8 cellular contexts compared by ENCODE assay signal in the genomic region with DNA sequence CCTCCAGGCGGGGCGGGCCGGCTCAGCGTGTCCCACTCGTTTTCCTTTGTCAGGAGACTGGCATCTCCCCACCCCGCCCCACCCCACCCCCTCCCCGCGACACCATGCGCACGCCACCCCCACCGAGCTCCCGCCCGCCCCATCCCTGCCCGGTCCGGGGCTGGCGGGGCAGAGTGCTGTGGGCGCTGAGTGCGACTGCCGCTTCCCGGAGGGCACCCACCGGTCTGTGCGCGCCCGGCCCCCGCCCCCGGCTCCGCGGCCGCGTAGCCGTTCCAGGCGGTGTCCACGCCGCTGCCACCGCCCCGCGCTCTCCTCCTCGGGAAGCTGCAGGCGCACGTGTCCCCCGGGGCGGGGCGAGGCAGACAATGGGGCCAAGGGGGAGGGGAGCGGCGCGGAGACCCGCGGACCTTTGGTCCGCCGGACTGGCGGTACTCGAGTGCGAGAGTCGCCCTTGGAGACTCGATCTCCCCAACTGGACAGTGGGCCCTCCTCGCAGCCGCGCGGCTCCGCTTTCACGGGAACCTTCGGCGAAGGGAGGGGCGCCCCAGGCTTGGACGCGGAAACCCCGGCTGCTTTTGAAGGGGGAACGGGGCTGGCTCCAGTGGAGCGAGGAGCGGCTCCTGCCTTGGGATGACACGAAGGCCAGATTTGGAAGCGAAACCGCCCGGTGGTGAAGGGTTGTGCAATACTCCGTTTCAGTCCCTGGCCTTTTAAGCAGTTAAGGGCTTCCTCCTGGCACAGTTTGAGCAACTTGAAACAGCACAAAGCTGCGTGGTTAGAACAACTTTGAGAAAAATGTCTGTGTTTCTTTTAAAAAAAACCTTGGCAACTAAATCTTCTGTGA. TPM values are rescaled to one million over a fixed set of nuclear protein-coding genes. Genes with fewer than 3 reads are reported as not detected.
DNase-seq lines count a peak whose midpoint lies in the region; ATAC-seq and TF ChIP-seq lines count a peak whose summit lies in the region.

No MANE protein-coding gene starts in this region.

- H3K9me3 Mint-ChIP-seq in type B pancreatic cell, result no peaks in the 10 kb centered on the region

- H3K4me1 Mint-ChIP-seq in type B pancreatic cell (ENCODE audit: unreplicated experiment), result peaks cover 39% of the 10 kb centered on the region

- peak overlapping the region; percentile 95 for H2AFZ ChIP-seq in trophoblast cell (ENCODE audit: insufficient read depth, low read length, poor library complexity)

- H3K9ac ChIP-seq in trophoblast cell (ENCODE audit: low read length), result peak overlapping the region; percentile 88

- peak overlapping the region; percentile 66 for H3K4me2 ChIP-seq in trophoblast cell (ENCODE audit: low read length)

- peaks cover 25% of the 10 kb centered on the region for H3K79me2 ChIP-seq in trophoblast cell (ENCODE audit: control insufficient read depth, insufficient read depth, low read length, poor library complexity)

- H3K4me3 Mint-ChIP-seq in type B pancreatic cell, result peak overlapping the region; percentile 96

- H3K27me3 Mint-ChIP-seq in type B pancreatic cell, result no peaks in the 10 kb centered on the region

- H3K79me1 ChIP-seq in trophoblast cell (ENCODE audit: low read length), result peaks cover 19% of the 10 kb centered on the region

- peak overlapping the region; percentile 70 for H3K4me3 ChIP-seq in trophoblast cell (ENCODE audit: low read depth, low read length)

- no peak overlapping the region for H3K23ac ChIP-seq in trophoblast cell (ENCODE audit: low read length)

- no CpG with 5 or more reads among the region's 76 CpGs for WGBS in trophoblast cell (ENCODE audit: extremely low coverage, insufficient coverage, insufficient read length)

- H3K14ac ChIP-seq in trophoblast cell (ENCODE audit: low read length), result peak overlapping the region; percentile 100

- H4K91ac ChIP-seq in trophoblast cell (ENCODE audit: low read depth, low read length), result peak overlapping the region; percentile 99

- peak overlapping the region; percentile 91 for H3K4ac ChIP-seq in trophoblast cell (ENCODE audit: low read depth, low read length)

- DNase-seq in GM10248 (ENCODE audit: extremely low spot score) (peak; percentile 71), NAMALWA (ENCODE audit: low spot score) (peak; percentile 95), SK-N-DZ (ENCODE audit: low spot score) (peak; percentile 92), cardiac septum (ENCODE audit: low spot score) (peak; percentile 93), trophoblast cell (peak; percentile 94 to 95), type B pancreatic cell (ENCODE audit: extremely low spot score, unreplicated experiment) (peak; percentile 92)
- DNase-seq in activated naive CD8-positive, alpha-beta T cell treated with anti-CD3 and anti-CD28 coated beads, Interleukin-2, amount 50 U/mL, for 16 hours (ENCODE audit: low read depth, low spot score), result peak; percentile 51

- peak; percentile 45 for ATAC-seq in HG02571 (IDR thresholded peaks at IDR 0.05; ENCODE audit: unreplicated experiment)

- peaks cover 3 to 5% of the 10 kb centered on the region in 2 experiments for H3K36me3 ChIP-seq in trophoblast cell (ENCODE audit: control insufficient read depth in 1 of 2, insufficient read depth in 2 of 2, low read length in 2 of 2)

- H4K12ac ChIP-seq in trophoblast cell (ENCODE audit: low read depth, low read length), result peak overlapping the region; percentile 100

- H3K27ac Mint-ChIP-seq in type B pancreatic cell, result peak overlapping the region; percentile 99

- peak overlapping the region; percentile 100 for H3K18ac ChIP-seq in trophoblast cell (ENCODE audit: low read length)

- CTCF ChIA-PET in GM10248 (lab: Yijun Ruan, JAX), result interaction anchor here (0.8 to 2.1 kb wide), 6 partner anchors 12 to 34 kb away, joined by 3 to 7 read pairs (median 4); no protein-coding TSS in a partner anchor

- H2BK120ac ChIP-seq in trophoblast cell (ENCODE audit: insufficient read depth, low read length, poor library complexity), result peak overlapping the region; percentile 100

- H2BK12ac ChIP-seq in trophoblast cell (ENCODE audit: low read length), result peak overlapping the region; percentile 73

- H3K27ac ChIP-seq in trophoblast cell (ENCODE audit: low read depth, low read length), result peak overlapping the region; percentile 100

- peak overlapping the region; percentile 99 for H4K8ac ChIP-seq in trophoblast cell (ENCODE audit: low read depth, low read length)

- POLR2A ChIA-PET in GM10248 (lab: Yijun Ruan, JAX), result interaction anchor here (0.6 to 8.8 kb wide), 7 partner anchors 8 to 240 kb away, joined by 3 to 254 read pairs (median 6); no protein-coding TSS in a partner anchor

- peaks cover 2% of the 10 kb centered on the region for H3K9me3 ChIP-seq in trophoblast cell (ENCODE audit: insufficient read depth, low read depth, low read length)

- H3K27me3 ChIP-seq in trophoblast cell (ENCODE audit: insufficient read depth, low read length), result no peaks in the 10 kb centered on the region

- intact Hi-C loops in cardiac septum (cut with DNase I), result loop anchor here (1.0 kb wide), 2 partner anchors 35 to 49 kb away; no protein-coding TSS in a partner anchor

- peak overlapping the region; percentile 97 for H2AK5ac ChIP-seq in trophoblast cell (ENCODE audit: low read length)

- no peaks in the 10 kb centered on the region for H3K4me1 ChIP-seq in trophoblast cell (ENCODE audit: control insufficient read depth in 1 of 2, insufficient read depth in 2 of 2, low read length in 2 of 2)

- H3K36me3 Mint-ChIP-seq in type B pancreatic cell, result peaks cover 31% of the 10 kb centered on the region

- TF ChIP-seq CTCF in GM10248 (IDR thresholded peaks at IDR 0.05; ENCODE audit: control extremely low read depth, extremely low read depth, low read depth, missing control alignments), result no peak
- no peak for TF ChIP-seq CTCF in type B pancreatic cell (conservative IDR thresholded peaks at IDR 0.05)

- H2BK5ac ChIP-seq in trophoblast cell (ENCODE audit: low read depth, low read length, poor library complexity), result peak overlapping the region; percentile 100

RNA-seq across cellular contexts. Expression of gene SYNCRIP, which starts 1.1 kb away (rescaled TPM):
- polyA plus RNA-seq in SK-N-DZ (2014; cell fraction: cytosol; rRNA removed), result 67.6 and 71.9 TPM in 2 replicates
- polyA plus RNA-seq in SK-N-DZ (2014; cell fraction: nucleus; rRNA removed), result 44.0 and 52.0 TPM in 2 replicates
- total RNA-seq in cardiac septum, result 73.1 TPM
- polyA plus RNA-seq in trophoblast cell (2013), result 118 and 119 TPM in 2 replicates
- 116 and 117 TPM in 2 replicates for total RNA-seq in type B pancreatic cell (ENCODE audit: low replicate concordance)

RNA-seq across cellular contexts. Expression of gene SNX14, which starts 50.1 kb away (rescaled TPM):
- polyA plus RNA-seq in SK-N-DZ (2014; cell fraction: cytosol; rRNA removed), result 54.9 and 105 TPM in 2 replicates
- polyA plus RNA-seq in SK-N-DZ (2014; cell fraction: nucleus; rRNA removed), result 120 TPM in 2 replicates
- total RNA-seq in cardiac septum (43.0 TPM), type B pancreatic cell (ENCODE audit: low replicate concordance) (62.4 and 64.4 TPM in 2 replicates)
- 67.9 and 69.8 TPM in 2 replicates for polyA plus RNA-seq in trophoblast cell (2013)

Comparison
In these comparisons a context has a peak if more than half of its experiments do, and no peak if none do; other contexts are left out.
1. Peak in every context shown above with its lines: DNase-seq, ATAC-seq, H3K4me3 ChIP-seq and H3K27ac ChIP-seq.